Comparison of ENCODE assay signal across 9 cellular contexts in genomic region chr5:139765040-139765408, GRCh38. TPM values are rescaled to one million over a fixed set of nuclear protein-coding genes. Genes with fewer than 3 reads are reported as not detected.
DNase-seq lines count a peak whose midpoint lies in the region; TF ChIP-seq lines count a peak whose summit lies in the region.
"Had no signal": no experiment of that assay in that cellular context is flagged by ENCODE, and none has a peak within 500 bp of the region (broad histone marks: within the 10 kb centered on the region; RNA-seq: fewer than 3 reads in every experiment).

No MANE protein-coding gene starts in this region.

- POLR2A ChIA-PET in activated CD4-positive, alpha-beta T cell treated with anti-CD3 and anti-CD28 coated beads, Interleukin-2, amount 10 ng/mL, durations not matched to agents 7 days and 5 days (lab: Charles Lee): no interaction called here

- H3K27me3 ChIP-seq in OCI-LY1 (ENCODE audit: insufficient read depth, low read length): peaks cover 11% of the 10 kb centered on the region

- no peak overlapping the region for H2AFZ ChIP-seq in OCI-LY1 (ENCODE audit: low read length)

- H4K20me1 ChIP-seq in OCI-LY1 (ENCODE audit: insufficient read depth, low read length): no peaks in the 10 kb centered on the region

- no peak for DNase-seq in activated CD4-positive, alpha-beta T cell treated with anti-CD3 and anti-CD28 coated beads, Interleukin-2, amount 10 ng/mL, durations not matched to agents 7 days and 5 days
- no peak for DNase-seq in activated CD4-positive, alpha-beta T cell treated with anti-CD3 and anti-CD28 coated beads for 48 hours
- DNase-seq in progenitor cell of endocrine pancreas (ENCODE audit: low spot score, unreplicated experiment) (no peak), glomerular visceral epithelial cell (ENCODE audit: extremely low spot score) (no peak), NCI-H146 (lab: John Stamatoyannopoulos, UW) (no peak)
- no peak for DNase-seq in stimulated activated CD4-positive, alpha-beta T cell treated with anti-CD3 and anti-CD28 coated beads, Interleukin-4, amount 100 ng/mL, for 1 hour

- no peaks in the 10 kb centered on the region for H3K79me2 ChIP-seq in OCI-LY1 (ENCODE audit: insufficient read depth, low read length)

- no peak overlapping the region for H3K9ac ChIP-seq in OCI-LY1 (ENCODE audit: low read length)

- H3K36me3 Mint-ChIP-seq in activated CD4-positive, alpha-beta T cell treated with anti-CD3 and anti-CD28 coated beads, Interleukin-2, amount 10 ng/mL, durations not matched to agents 7 days and 5 days (ENCODE audit: low read depth): no peaks in the 10 kb centered on the region
- H3K36me3 Mint-ChIP-seq in progenitor cell of endocrine pancreas (ENCODE audit: insufficient read depth): no peaks in the 10 kb centered on the region

- peak overlapping the region; percentile 66 for H3K4me3 ChIP-seq in OCI-LY1 (ENCODE audit: low read depth, low read length, poor library complexity, severe bottlenecking)

- CTCF ChIA-PET in activated CD4-positive, alpha-beta T cell treated with anti-CD3 and anti-CD28 coated beads, Interleukin-2, amount 10 ng/mL, durations not matched to agents 7 days and 5 days (lab: Charles Lee): interaction anchor here (0.6 to 3.6 kb wide), 39 partner anchors 8 to 423 kb away, joined by 3 to 62 read pairs (median 4); partner anchors contain the start of gene PAIP2

- no peaks in the 10 kb centered on the region for H3K36me3 ChIP-seq in OCI-LY1 (ENCODE audit: insufficient read depth, low read length)
- H3K36me3 ChIP-seq: cardiac muscle cell had no signal

- H3K27ac ChIP-seq in OCI-LY1 (ENCODE audit: low read depth, low read length, poor library complexity, severe bottlenecking): no peak overlapping the region
- H3K27ac ChIP-seq in cingulate gyrus (ENCODE audit: low read depth, low read length): peak overlapping the region; percentile 78
- H3K27ac ChIP-seq: cardiac muscle cell had no signal

- TF ChIP-seq CTCF in OCI-LY1 (IDR thresholded peaks at IDR 0.05; ENCODE audit: low read length): no peak
- no peak for TF ChIP-seq CTCF in progenitor cell of endocrine pancreas (IDR thresholded peaks at IDR 0.05; ENCODE audit: unreplicated experiment)

- H3K4me3 Mint-ChIP-seq in activated CD4-positive, alpha-beta T cell treated with anti-CD3 and anti-CD28 coated beads, Interleukin-2, amount 10 ng/mL, durations not matched to agents 7 days and 5 days: peak overlapping the region; percentile 62
- H3K4me3 Mint-ChIP-seq in progenitor cell of endocrine pancreas (ENCODE audit: low read depth): peak overlapping the region; percentile 60

- no peaks in the 10 kb centered on the region for H3K9me2 ChIP-seq in OCI-LY1 (ENCODE audit: low read depth, low read length)

- no peaks in the 10 kb centered on the region for H3K9me3 Mint-ChIP-seq in activated CD4-positive, alpha-beta T cell treated with anti-CD3 and anti-CD28 coated beads, Interleukin-2, amount 10 ng/mL, durations not matched to agents 7 days and 5 days
- H3K9me3 Mint-ChIP-seq in progenitor cell of endocrine pancreas (ENCODE audit: low read depth): no peaks in the 10 kb centered on the region

- H3K4me2 ChIP-seq in OCI-LY1 (ENCODE audit: low read length): peak overlapping the region; percentile 83; the same call in 1 of the 2 replicates

- H3K4me1 Mint-ChIP-seq in activated CD4-positive, alpha-beta T cell treated with anti-CD3 and anti-CD28 coated beads, Interleukin-2, amount 10 ng/mL, durations not matched to agents 7 days and 5 days: peaks cover 11% of the 10 kb centered on the region
- H3K4me1 Mint-ChIP-seq in progenitor cell of endocrine pancreas (ENCODE audit: low read depth): peaks cover 16% of the 10 kb centered on the region

- H3K4me1 ChIP-seq in OCI-LY1 (ENCODE audit: insufficient read depth, low read length, severe bottlenecking): peaks cover 16% of the 10 kb centered on the region

- H3K27ac Mint-ChIP-seq in activated CD4-positive, alpha-beta T cell treated with anti-CD3 and anti-CD28 coated beads, Interleukin-2, amount 10 ng/mL, durations not matched to agents 7 days and 5 days: no peak overlapping the region
- no peak overlapping the region for H3K27ac Mint-ChIP-seq in progenitor cell of endocrine pancreas

- peaks cover 44% of the 10 kb centered on the region for H3K27me3 Mint-ChIP-seq in activated CD4-positive, alpha-beta T cell treated with anti-CD3 and anti-CD28 coated beads, Interleukin-2, amount 10 ng/mL, durations not matched to agents 7 days and 5 days
- peaks cover 40% of the 10 kb centered on the region for H3K27me3 Mint-ChIP-seq in progenitor cell of endocrine pancreas

- peaks cover 5% of the 10 kb centered on the region; the same call in 1 of the 2 replicates for H3F3A ChIP-seq in OCI-LY1 (ENCODE audit: insufficient read depth, low read length)

- no peaks in the 10 kb centered on the region for H3K9me3 ChIP-seq in OCI-LY1 (ENCODE audit: low read length)

RNA-seq across cellular contexts. Expression of gene PSD2, which starts 30.6 kb away (rescaled TPM):
- not detected for total RNA-seq in activated CD4-positive, alpha-beta T cell treated with anti-CD3 and anti-CD28 coated beads, Interleukin-2, amount 10 ng/mL, durations not matched to agents 7 days and 5 days
- 0.14 and 0.18 TPM in 2 replicates for total RNA-seq in progenitor cell of endocrine pancreas
